In the genomic region with DNA sequence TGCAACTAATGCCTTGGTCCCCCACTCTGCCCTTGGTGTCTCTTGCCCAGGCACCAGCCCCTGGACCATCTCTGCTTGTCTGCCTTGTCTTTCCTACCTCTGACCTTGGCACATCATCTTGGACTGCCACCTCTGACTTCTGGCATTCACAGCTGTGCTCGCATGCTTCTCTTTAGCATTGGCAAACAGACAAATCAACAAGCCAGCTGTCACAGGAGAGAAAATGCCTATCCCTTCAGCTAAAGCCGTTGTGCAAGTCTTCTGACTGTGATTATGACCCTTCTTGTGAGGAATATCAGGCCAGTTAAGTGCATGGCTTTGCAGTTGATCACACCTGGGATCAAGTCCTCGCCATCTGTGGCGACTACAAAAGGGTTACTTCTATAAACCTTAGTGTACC, we compare ENCODE assay signal across 16 cellular contexts.
"Had no signal": no experiment of that assay in that cellular context is flagged by ENCODE, and none has a peak within 500 bp of the region (broad histone marks: within the 10 kb centered on the region; RNA-seq: fewer than 3 reads in every experiment).

No MANE protein-coding gene starts in this region.

- H3K27ac Mint-ChIP-seq: activated CD4-positive, alpha-beta memory T cell treated with anti-CD3 and anti-CD28 coated beads for 36 hours; activated CD8-positive, alpha-beta memory T cell treated with anti-CD3 and anti-CD28 coated beads, Interleukin-2, amount 10 ng/mL, durations not matched to agents 7 days and 5 days; activated naive CD4-positive, alpha-beta T cell treated with anti-CD3 and anti-CD28 coated beads for 36 hours; activated naive CD8-positive, alpha-beta T cell treated with anti-CD3 and anti-CD28 coated beads, Interleukin-2, amount 50 U/mL, for 24 hours; activated T-helper 2 cell treated with anti-CD3 and anti-CD28 coated beads, Interferon-gamma antibody, Interleukin-2, Interleukin-4, amounts not matched to agents 10 μg/mL and 5 μg/mL and 100 μg/mL, durations not matched to agents 14 hours and 24 hours and 36 hours; T-helper 17 cell had no signal

- H3K4me3 Mint-ChIP-seq: activated CD4-positive, alpha-beta memory T cell treated with anti-CD3 and anti-CD28 coated beads for 36 hours; activated CD8-positive, alpha-beta memory T cell treated with anti-CD3 and anti-CD28 coated beads, Interleukin-2, amount 10 ng/mL, durations not matched to agents 7 days and 5 days; activated naive CD4-positive, alpha-beta T cell treated with anti-CD3 and anti-CD28 coated beads for 36 hours; activated naive CD8-positive, alpha-beta T cell treated with anti-CD3 and anti-CD28 coated beads, Interleukin-2, amount 50 U/mL, for 24 hours; nephron; T-helper 17 cell had no signal

- H3K4me1 Mint-ChIP-seq: activated CD8-positive, alpha-beta memory T cell treated with anti-CD3 and anti-CD28 coated beads, Interleukin-2, amount 10 ng/mL, durations not matched to agents 7 days and 5 days; activated naive CD8-positive, alpha-beta T cell treated with anti-CD3 and anti-CD28 coated beads, Interleukin-2, amount 50 U/mL, for 24 hours; T-helper 17 cell had no signal

- H3K36me3 ChIP-seq: colonic mucosa, thyroid gland had no signal

- H3K4me3 ChIP-seq: ascending aorta, colonic mucosa, stomach, thyroid gland had no signal

- H3K27me3 Mint-ChIP-seq: activated CD8-positive, alpha-beta memory T cell treated with anti-CD3 and anti-CD28 coated beads, Interleukin-2, amount 10 ng/mL, durations not matched to agents 7 days and 5 days had no signal

- DNase-seq: activated CD4-positive, alpha-beta memory T cell treated with anti-CD3 and anti-CD28 coated beads for 36 hours; activated CD8-positive, alpha-beta memory T cell treated with anti-CD3 and anti-CD28 coated beads, Interleukin-2, amount 10 ng/mL, durations not matched to agents 7 days and 5 days; activated naive CD4-positive, alpha-beta T cell treated with anti-CD3 and anti-CD28 coated beads for 36 hours; activated naive CD8-positive, alpha-beta T cell treated with anti-CD3 and anti-CD28 coated beads, Interleukin-2, amount 50 U/mL, for 24 hours; activated T-cell treated with anti-CD3 and anti-CD28 coated beads, Interleukin-2, amount 50 U/mL, for 1 hour; colonic mucosa; kidney; mesendoderm; stimulated activated CD4-positive, alpha-beta T cell treated with anti-CD3 and anti-CD28 coated beads, Interleukin-1b, Interleukin-23, amount 100 ng/mL, for 48 hours; stomach; T-helper 17 cell; thyroid gland; WERI-Rb-1 had no signal

- ATAC-seq: activated CD8-positive, alpha-beta memory T cell treated with anti-CD3 and anti-CD28 coated beads, Interleukin-2, amount 10 ng/mL, durations not matched to agents 7 days and 5 days; activated naive CD8-positive, alpha-beta T cell treated with anti-CD3 and anti-CD28 coated beads, Interleukin-2, amount 50 U/mL, for 24 hours; T-helper 17 cell had no signal

- H3K27ac ChIP-seq: ascending aorta, colonic mucosa, WERI-Rb-1 had no signal

- H3K9me3 ChIP-seq: ascending aorta, colonic mucosa, stomach, thyroid gland had no signal

- H3K36me3 Mint-ChIP-seq: activated CD4-positive, alpha-beta memory T cell treated with anti-CD3 and anti-CD28 coated beads for 36 hours; activated CD8-positive, alpha-beta memory T cell treated with anti-CD3 and anti-CD28 coated beads, Interleukin-2, amount 10 ng/mL, durations not matched to agents 7 days and 5 days had no signal

- H3K9me3 Mint-ChIP-seq: activated CD4-positive, alpha-beta memory T cell treated with anti-CD3 and anti-CD28 coated beads for 36 hours; activated naive CD4-positive, alpha-beta T cell treated with anti-CD3 and anti-CD28 coated beads for 36 hours; activated naive CD8-positive, alpha-beta T cell treated with anti-CD3 and anti-CD28 coated beads, Interleukin-2, amount 50 U/mL, for 24 hours; activated T-helper 2 cell treated with anti-CD3 and anti-CD28 coated beads, Interferon-gamma antibody, Interleukin-2, Interleukin-4, amounts not matched to agents 10 μg/mL and 5 μg/mL and 100 μg/mL, durations not matched to agents 14 hours and 24 hours and 36 hours; nephron had no signal

- H3K4me1 ChIP-seq: ascending aorta, colonic mucosa had no signal

- H3K27me3 ChIP-seq: ascending aorta, colonic mucosa, stomach, thyroid gland had no signal
